ENCODE assay signal across 8 cellular contexts in the genomic region with DNA sequence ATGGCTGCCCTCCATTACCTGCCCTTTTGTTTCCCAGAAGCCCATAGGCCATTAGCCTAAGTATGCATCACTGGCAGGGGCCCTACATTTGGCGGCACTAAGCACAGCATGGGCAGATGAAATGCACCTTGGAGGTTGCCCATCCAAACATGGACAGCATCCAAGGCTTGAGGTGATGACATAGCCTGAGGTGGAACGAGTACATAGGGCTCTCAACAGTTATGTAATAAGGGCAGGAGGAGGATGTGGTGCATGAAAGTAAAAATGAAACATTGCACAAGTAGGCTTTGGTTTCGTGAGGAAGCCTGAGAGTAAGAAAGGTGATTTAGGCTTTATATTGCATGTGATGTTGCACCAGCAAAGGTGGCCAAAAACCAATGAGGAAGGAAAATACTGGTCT.
A peak's percentile ranks its signal among the peaks of the same experiment; 100 is the strongest.
DNase-seq lines count a peak whose midpoint lies in the region; ATAC-seq and TF ChIP-seq lines count a peak whose summit lies in the region.

No MANE protein-coding gene starts in this region.

- H3K4me3 ChIP-seq in adrenal gland (no peak overlapping the region), sigmoid colon (no peak overlapping the region)

- H3K27ac ChIP-seq in adrenal gland (no peak overlapping the region), sigmoid colon (peak overlapping the region in 1 of 4 donors; percentile 60)

- peak in 6 of 7 donors; percentile 10 to 58 (median 24) for DNase-seq in adrenal gland
- no peak for DNase-seq in GOT3 (lab: John Stamatoyannopoulos, UW)
- no peak for DNase-seq in sigmoid colon
- no peak for DNase-seq in mesenteric fat pad (ENCODE audit: low spot score)
- no peak for DNase-seq in T-helper 9 cell

- H3K4me1 ChIP-seq in adrenal gland (replicated peaks in 1 of 2) (peaks cover 0 to 9% of the 10 kb centered on the region in 2 donors), sigmoid colon (peaks cover 0 to 2% (median under 1%) of the 10 kb centered on the region in 4 donors)

- ATAC-seq in GM18505 (IDR thresholded peaks at IDR 0.05; ENCODE audit: unreplicated experiment) (peak; percentile 98), GM21447 (IDR thresholded peaks at IDR 0.05; ENCODE audit: unreplicated experiment) (peak; percentile 100), HG03565 (IDR thresholded peaks at IDR 0.05; ENCODE audit: unreplicated experiment) (peak; percentile 98)

- WGBS in adrenal gland, 4 donors = 20 to 34% (median 28%) methylated on average over 3 of the region's 3 CpGs
- 55 to 63% methylated on average over 3 of the region's 3 CpGs for WGBS in sigmoid colon, 2 donors

- TF ChIP-seq EP300 in sigmoid colon (IDR thresholded peaks at IDR 0.05) = no peak

- H3K9me3 ChIP-seq in adrenal gland (replicated peaks in 1 of 3) = no peaks in the 10 kb centered on the region
- H3K9me3 ChIP-seq in sigmoid colon = no peaks in the 10 kb centered on the region

- intact Hi-C loops in adrenal gland (cut with DNase I) (no loop called here), sigmoid colon (cut with DNase I) (loop anchor here (10.0 kb wide), 2 partner anchors 347 to 577 kb away; a partner anchor contains a TSS)

- TF ChIP-seq CTCF in adrenal gland (IDR thresholded peaks at IDR 0.05) (no peak), sigmoid colon (IDR thresholded peaks at IDR 0.05) (no peak)

- no peaks in the 10 kb centered on the region for H3K27me3 ChIP-seq in adrenal gland
- H3K27me3 ChIP-seq in sigmoid colon = no peaks in the 10 kb centered on the region

- H3K36me3 ChIP-seq in adrenal gland (replicated peaks in 1 of 2) (no peaks in the 10 kb centered on the region), sigmoid colon (no peaks in the 10 kb centered on the region)

- TF ChIP-seq POLR2A in GM18505 (IDR thresholded peaks at IDR 0.05; ENCODE audit: borderline replicate concordance, extremely low read depth, insufficient read depth, insufficient read length) (no peak), adrenal gland (IDR thresholded peaks at IDR 0.05) (no peak), sigmoid colon (IDR thresholded peaks at IDR 0.05) (no peak)

Comparison
In these comparisons a context has a peak if more than half of its experiments do, and no peak if none do; other contexts are left out.
1. DNase-seq: peak in adrenal gland (6 of 7); none in GOT3 (single experiment), sigmoid colon (single experiment), mesenteric fat pad (single experiment) and T-helper 9 cell (single experiment).
2. Peak in every context shown above with its lines, with median percentiles within 50 percentile points of each other: ATAC-seq.